15 cellular contexts compared by ENCODE assay signal in genomic region chr10:6590100-6590499, GRCh38. TPM values are rescaled to one million over a fixed set of nuclear protein-coding genes. Genes with fewer than 3 reads are reported as not detected.
A peak's percentile ranks its signal among the peaks of the same experiment; 100 is the strongest.
DNase-seq lines count a peak whose midpoint lies in the region; ATAC-seq and TF ChIP-seq lines count a peak whose summit lies in the region.
"Had no signal": no experiment of that assay in that cellular context is flagged by ENCODE, and none has a peak within 500 bp of the region (broad histone marks: within the 10 kb centered on the region; RNA-seq: fewer than 3 reads in every experiment).

No MANE protein-coding gene starts in this region.

- H3K36me3 Mint-ChIP-seq in activated naive CD4-positive, alpha-beta T cell treated with anti-CD3 and anti-CD28 coated beads, Interleukin-2, amount 10 ng/mL, durations not matched to agents 7 days and 5 days, result peaks cover 85% of the 10 kb centered on the region
- peaks cover 78% of the 10 kb centered on the region for H3K36me3 Mint-ChIP-seq in activated CD8-positive, alpha-beta T cell treated with anti-CD3 and anti-CD28 coated beads for 36 hours (ENCODE audit: low read depth)
- H3K36me3 Mint-ChIP-seq in activated naive CD8-positive, alpha-beta T cell treated with anti-CD3 and anti-CD28 coated beads, Interleukin-2, amount 50 U/mL, for 24 hours (ENCODE audit: low read depth), result peaks cover 43% of the 10 kb centered on the region

- no peak for TF ChIP-seq CTCF in activated CD8-positive, alpha-beta T cell treated with anti-CD3 and anti-CD28 coated beads for 36 hours (IDR thresholded peaks at IDR 0.05)

- peak overlapping the region; percentile 98 for H3K27ac Mint-ChIP-seq in activated naive CD4-positive, alpha-beta T cell treated with anti-CD3 and anti-CD28 coated beads, Interleukin-2, amount 10 ng/mL, durations not matched to agents 7 days and 5 days
- peak overlapping the region; percentile 97 for H3K27ac Mint-ChIP-seq in activated CD8-positive, alpha-beta T cell treated with anti-CD3 and anti-CD28 coated beads for 36 hours
- peak overlapping the region; percentile 90 for H3K27ac Mint-ChIP-seq in activated naive CD8-positive, alpha-beta T cell treated with anti-CD3 and anti-CD28 coated beads, Interleukin-2, amount 50 U/mL, for 24 hours
- peak overlapping the region; percentile 16 to 98 for H3K27ac Mint-ChIP-seq in stimulated activated naive CD8-positive, alpha-beta T cell treated with anti-CD3 and anti-CD28 coated beads, Interleukin-15, amount 100 ng/mL, for 72 hours

- no peaks in the 10 kb centered on the region for H3K9me3 Mint-ChIP-seq in activated naive CD4-positive, alpha-beta T cell treated with anti-CD3 and anti-CD28 coated beads, Interleukin-2, amount 10 ng/mL, durations not matched to agents 7 days and 5 days
- no peaks in the 10 kb centered on the region for H3K9me3 Mint-ChIP-seq in activated CD8-positive, alpha-beta T cell treated with anti-CD3 and anti-CD28 coated beads for 36 hours
- no peaks in the 10 kb centered on the region for H3K9me3 Mint-ChIP-seq in activated naive CD8-positive, alpha-beta T cell treated with anti-CD3 and anti-CD28 coated beads, Interleukin-2, amount 50 U/mL, for 24 hours
- H3K9me3 Mint-ChIP-seq in stimulated activated naive CD8-positive, alpha-beta T cell treated with anti-CD3 and anti-CD28 coated beads, Interleukin-15, amount 100 ng/mL, for 72 hours, result no peaks in the 10 kb centered on the region

- intact Hi-C loops in activated CD8-positive, alpha-beta T cell treated with anti-CD3 and anti-CD28 coated beads for 36 hours (cut with micrococcal nuclease), result no loop called here

- CTCF ChIA-PET in activated naive CD4-positive, alpha-beta T cell treated with anti-CD3 and anti-CD28 coated beads, Interleukin-2, amount 10 ng/mL, durations not matched to agents 7 days and 5 days (lab: Charles Lee), result interaction anchor here (1.7 to 5.0 kb wide), 5 partner anchors 8 to 76 kb away, joined by 5 to 21 read pairs (median 6); partner anchors contain the start of gene PRKCQ
- CTCF ChIA-PET in activated CD8-positive, alpha-beta T cell treated with anti-CD3 and anti-CD28 coated beads for 36 hours (lab: Charles Lee), result interaction anchor here (1.4 to 4.4 kb wide), 3 partner anchors 8 to 78 kb away, joined by 4 to 26 read pairs (median 8); partner anchors contain the start of gene PRKCQ

- H3K4me3 Mint-ChIP-seq in activated naive CD4-positive, alpha-beta T cell treated with anti-CD3 and anti-CD28 coated beads, Interleukin-2, amount 10 ng/mL, durations not matched to agents 7 days and 5 days, result peak overlapping the region; percentile 21
- peak overlapping the region; percentile 26 for H3K4me3 Mint-ChIP-seq in activated CD8-positive, alpha-beta T cell treated with anti-CD3 and anti-CD28 coated beads for 36 hours
- peak overlapping the region; percentile 36 for H3K4me3 Mint-ChIP-seq in activated naive CD8-positive, alpha-beta T cell treated with anti-CD3 and anti-CD28 coated beads, Interleukin-2, amount 50 U/mL, for 24 hours
- peak overlapping the region; percentile 67 to 81 for H3K4me3 Mint-ChIP-seq in stimulated activated naive CD8-positive, alpha-beta T cell treated with anti-CD3 and anti-CD28 coated beads, Interleukin-15, amount 100 ng/mL, for 72 hours

- peaks cover 89% of the 10 kb centered on the region for H3K4me1 Mint-ChIP-seq in activated naive CD4-positive, alpha-beta T cell treated with anti-CD3 and anti-CD28 coated beads, Interleukin-2, amount 10 ng/mL, durations not matched to agents 7 days and 5 days
- H3K4me1 Mint-ChIP-seq in activated CD8-positive, alpha-beta T cell treated with anti-CD3 and anti-CD28 coated beads for 36 hours (ENCODE audit: low read depth), result peaks cover 88% of the 10 kb centered on the region
- peaks cover 92% of the 10 kb centered on the region for H3K4me1 Mint-ChIP-seq in activated naive CD8-positive, alpha-beta T cell treated with anti-CD3 and anti-CD28 coated beads, Interleukin-2, amount 50 U/mL, for 24 hours
- peaks cover 84% of the 10 kb centered on the region for H3K4me1 Mint-ChIP-seq in stimulated activated naive CD8-positive, alpha-beta T cell treated with anti-CD3 and anti-CD28 coated beads, Interleukin-15, amount 100 ng/mL, for 72 hours

- no peaks in the 10 kb centered on the region for H3K27me3 Mint-ChIP-seq in activated naive CD4-positive, alpha-beta T cell treated with anti-CD3 and anti-CD28 coated beads, Interleukin-2, amount 10 ng/mL, durations not matched to agents 7 days and 5 days
- H3K27me3 Mint-ChIP-seq in activated CD8-positive, alpha-beta T cell treated with anti-CD3 and anti-CD28 coated beads for 36 hours, result no peaks in the 10 kb centered on the region
- H3K27me3 Mint-ChIP-seq in activated naive CD8-positive, alpha-beta T cell treated with anti-CD3 and anti-CD28 coated beads, Interleukin-2, amount 50 U/mL, for 24 hours, result no peaks in the 10 kb centered on the region
- no peaks in the 10 kb centered on the region for H3K27me3 Mint-ChIP-seq in stimulated activated naive CD8-positive, alpha-beta T cell treated with anti-CD3 and anti-CD28 coated beads, Interleukin-15, amount 100 ng/mL, for 72 hours

- no peak for DNase-seq in activated naive CD4-positive, alpha-beta T cell treated with anti-CD3 and anti-CD28 coated beads, Interleukin-2, amount 10 ng/mL, durations not matched to agents 7 days and 5 days
- no peak for DNase-seq in activated naive CD4-positive, alpha-beta T cell treated with Interleukin-2 at 50 U/mL for 16 hours
- DNase-seq in activated CD8-positive, alpha-beta T cell treated with anti-CD3 and anti-CD28 coated beads for 36 hours, result no peak
- no peak for DNase-seq in activated naive CD8-positive, alpha-beta T cell treated with anti-CD3 and anti-CD28 coated beads, Interleukin-2, amount 50 U/mL, for 24 hours
- DNase-seq in stimulated activated naive CD8-positive, alpha-beta T cell treated with anti-CD3 and anti-CD28 coated beads, Interleukin-15, amount 100 ng/mL, for 72 hours, result no peak
- DNase-seq in cerebellar nuclear complex (lab: John Stamatoyannopoulos, UW), result no peak
- DNase-seq: BE2C, COR-L47, DMS153, MV-4-11, NCI-H1417 treated with DMSO at 0.1 percent for 48 hours, NCI-H345, NCI-H526 treated with DMSO at 0.1 percent for 48 hours had no signal

- POLR2A ChIA-PET in activated CD8-positive, alpha-beta T cell treated with anti-CD3 and anti-CD28 coated beads for 36 hours (lab: Charles Lee), result interaction anchor here (0.6 to 8.8 kb wide), 3 partner anchors 8 to 532 kb away, joined by 3 to 85 read pairs (median 3); partner anchors contain the start of gene PRKCQ

- no peak for ATAC-seq in activated CD8-positive, alpha-beta T cell treated with anti-CD3 and anti-CD28 coated beads for 36 hours
- no peak for ATAC-seq in activated naive CD8-positive, alpha-beta T cell treated with anti-CD3 and anti-CD28 coated beads, Interleukin-2, amount 50 U/mL, for 24 hours
- no peak for ATAC-seq in stimulated activated naive CD8-positive, alpha-beta T cell treated with anti-CD3 and anti-CD28 coated beads, Interleukin-15, amount 100 ng/mL, for 72 hours
- no peak for ATAC-seq in GM19467 (IDR thresholded peaks at IDR 0.05; ENCODE audit: unreplicated experiment)

RNA-seq across cellular contexts. Expression of gene PRKCQ, which starts 10.0 kb away (rescaled TPM):
- 10 to 100 TPM; 46.3 to 47.1 TPM for total RNA-seq in activated CD8-positive, alpha-beta T cell treated with anti-CD3 and anti-CD28 coated beads for 36 hours
- total RNA-seq: RPMI7951 had no signal

Comparison
In these comparisons a context has a peak if more than half of its experiments do, and no peak if none do; other contexts are left out.
1. H3K4me3 Mint-ChIP-seq: peak in every context shown above with its lines; median percentile 74 in stimulated activated naive CD8-positive, alpha-beta T cell treated with anti-CD3 and anti-CD28 coated beads, Interleukin-15, amount 100 ng/mL, for 72 hours; 36 in activated naive CD8-positive, alpha-beta T cell treated with anti-CD3 and anti-CD28 coated beads, Interleukin-2, amount 50 U/mL, for 24 hours; 26 in activated CD8-positive, alpha-beta T cell treated with anti-CD3 and anti-CD28 coated beads for 36 hours; 21 in activated naive CD4-positive, alpha-beta T cell treated with anti-CD3 and anti-CD28 coated beads, Interleukin-2, amount 10 ng/mL, durations not matched to agents 7 days and 5 days.